8 cellular contexts compared by ENCODE assay signal in the genomic region with DNA sequence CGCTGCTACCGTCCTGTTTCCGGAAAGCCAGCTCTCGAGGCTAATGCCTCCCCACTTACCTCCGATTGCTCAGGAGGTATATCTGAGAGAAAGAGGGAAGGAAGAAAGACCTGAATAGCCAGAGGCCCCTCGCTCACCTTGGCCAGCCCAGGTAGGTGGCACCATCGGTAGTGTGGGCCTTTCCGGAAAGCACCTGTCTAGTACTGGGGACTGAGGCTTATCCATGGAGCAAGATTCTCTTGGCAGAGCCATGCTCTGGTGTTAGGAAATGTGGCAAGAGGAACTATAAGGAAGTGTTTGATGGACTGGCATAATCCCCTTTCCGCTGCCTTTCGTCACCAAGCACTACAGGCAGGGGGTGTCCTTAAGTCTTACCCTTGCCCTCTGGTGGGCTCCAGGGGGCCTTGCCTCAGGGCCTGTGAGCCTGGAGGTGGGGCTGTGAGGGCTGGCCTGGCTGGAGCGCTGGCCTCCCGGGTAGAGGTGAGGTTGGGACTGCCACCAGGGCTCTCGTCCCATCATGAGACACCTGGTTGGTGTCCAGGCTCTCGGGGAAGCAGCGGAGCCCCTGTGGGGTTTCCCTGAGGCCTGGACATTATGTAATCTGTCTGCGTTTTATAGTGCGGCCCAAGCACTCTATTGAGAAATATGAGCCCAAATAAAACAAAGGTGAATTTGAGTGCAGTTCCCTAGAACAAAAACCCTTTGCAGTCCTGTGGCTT. TPM values are rescaled to one million over a fixed set of nuclear protein-coding genes. Genes with fewer than 3 reads are reported as not detected.
A peak's percentile ranks its signal among the peaks of the same experiment; 100 is the strongest.
DNase-seq lines count a peak whose midpoint lies in the region; ATAC-seq and TF ChIP-seq lines count a peak whose summit lies in the region.

No MANE protein-coding gene starts in this region.

- peak overlapping the region; percentile 63 for H3K4me3 ChIP-seq in kidney epithelial cell (ENCODE audit: low read depth, low read length)
- no peak overlapping the region for H3K4me3 ChIP-seq in thymus (ENCODE audit: low read length)

- no peak for TF ChIP-seq CTCF in kidney epithelial cell (IDR thresholded peaks at IDR 0.05; ENCODE audit: insufficient read depth, low read length, poor library complexity, severe bottlenecking)

- no peaks in the 10 kb centered on the region for H3K36me3 ChIP-seq in kidney epithelial cell (ENCODE audit: control insufficient read depth, insufficient read depth, low read length)
- no peaks in the 10 kb centered on the region for H3K36me3 ChIP-seq in thymus (ENCODE audit: control insufficient read depth, insufficient read depth)

- H3K36me3 Mint-ChIP-seq in activated naive CD4-positive, alpha-beta T cell treated with anti-CD3 and anti-CD28 coated beads for 36 hours (ENCODE audit: low read depth) = peaks cover 9% of the 10 kb centered on the region
- no peaks in the 10 kb centered on the region for H3K36me3 Mint-ChIP-seq in activated naive CD8-positive, alpha-beta T cell

- peaks cover 33% of the 10 kb centered on the region for H3K4me1 ChIP-seq in thymus (ENCODE audit: control insufficient read depth, insufficient read depth, low read length)

- H3K4me1 Mint-ChIP-seq in activated naive CD4-positive, alpha-beta T cell treated with anti-CD3 and anti-CD28 coated beads for 36 hours (ENCODE audit: low read depth) = peaks cover 61% of the 10 kb centered on the region
- peaks cover 69% of the 10 kb centered on the region for H3K4me1 Mint-ChIP-seq in activated naive CD8-positive, alpha-beta T cell (ENCODE audit: low read depth)

- H3K4me3 Mint-ChIP-seq in activated naive CD4-positive, alpha-beta T cell treated with anti-CD3 and anti-CD28 coated beads for 36 hours = peak overlapping the region; percentile 75
- peak overlapping the region; percentile 82 for H3K4me3 Mint-ChIP-seq in activated naive CD8-positive, alpha-beta T cell

- H3K27me3 ChIP-seq in kidney epithelial cell (ENCODE audit: control insufficient read depth, insufficient read depth, low read length) (peaks cover 3% of the 10 kb centered on the region), thymus (ENCODE audit: control insufficient read depth, insufficient read depth) (no peaks in the 10 kb centered on the region)

- H3K9me3 Mint-ChIP-seq in activated naive CD4-positive, alpha-beta T cell treated with anti-CD3 and anti-CD28 coated beads for 36 hours = peaks cover 9% of the 10 kb centered on the region
- peaks cover 6% of the 10 kb centered on the region for H3K9me3 Mint-ChIP-seq in activated naive CD8-positive, alpha-beta T cell (ENCODE audit: low read depth)

- no peaks in the 10 kb centered on the region for H3K27me3 Mint-ChIP-seq in activated naive CD4-positive, alpha-beta T cell treated with anti-CD3 and anti-CD28 coated beads for 36 hours (ENCODE audit: low read depth)
- no peaks in the 10 kb centered on the region for H3K27me3 Mint-ChIP-seq in activated naive CD8-positive, alpha-beta T cell

- DNase-seq in activated naive CD4-positive, alpha-beta T cell treated with anti-CD3 and anti-CD28 coated beads for 36 hours = no peak
- no peak for DNase-seq in activated naive CD4-positive, alpha-beta T cell treated with Interleukin-2 at 50 U/mL for 16 hours
- DNase-seq in kidney epithelial cell (ENCODE audit: low read depth) = no peak
- DNase-seq in activated CD8-positive, alpha-beta memory T cell treated with anti-CD3 and anti-CD28 coated beads, Interleukin-2, amount 50 U/mL, for 48 hours = no peak

- peak overlapping the region; percentile 20 for H3K27ac ChIP-seq in thymus (ENCODE audit: low read depth)

- CTCF ChIA-PET in activated naive CD4-positive, alpha-beta T cell treated with anti-CD3 and anti-CD28 coated beads for 36 hours (lab: Charles Lee) = no interaction called here

- no peaks in the 10 kb centered on the region for H3K9me3 ChIP-seq in thymus (ENCODE audit: control insufficient read depth)

- no peak overlapping the region for H3K27ac Mint-ChIP-seq in activated naive CD4-positive, alpha-beta T cell treated with anti-CD3 and anti-CD28 coated beads for 36 hours
- no peak overlapping the region for H3K27ac Mint-ChIP-seq in activated naive CD8-positive, alpha-beta T cell

- ATAC-seq in GM21515 (IDR thresholded peaks at IDR 0.05; ENCODE audit: unreplicated experiment) = no peak
- ATAC-seq in GM19463 (IDR thresholded peaks at IDR 0.05; ENCODE audit: unreplicated experiment) = no peak

- intact Hi-C loops in activated naive CD4-positive, alpha-beta T cell treated with anti-CD3 and anti-CD28 coated beads for 36 hours (cut with micrococcal nuclease) = loop anchor here (5.0 to 10.0 kb wide), 5 partner anchors 135 to 725 kb away; partner anchors contain the start of genes CENPN, CMC2, GAN and MPHOSPH6

- WGBS in thymus = 89% methylated on average over 17 of the region's 17 CpGs

RNA-seq across cellular contexts. Expression of gene CMIP, which starts 2.9 kb away (rescaled TPM):
- total RNA-seq in activated naive CD4-positive, alpha-beta T cell treated with anti-CD3 and anti-CD28 coated beads for 36 hours = 10 to 100 TPM; 28.6 to 28.8 TPM
- total RNA-seq in kidney epithelial cell = 27.7 and 41.6 TPM in 2 replicates
- 19.4 TPM for polyA plus RNA-seq in thymus
